In genomic region chr10:89944138-89944537, GRCh38 we compare ENCODE assay signal across 29 cellular contexts.
"Had no signal": no experiment of that assay in that cellular context is flagged by ENCODE, and none has a peak within 500 bp of the region (broad histone marks: within the 10 kb centered on the region; RNA-seq: fewer than 3 reads in every experiment).

No MANE protein-coding gene starts in this region.

- H3K27ac ChIP-seq: coronary artery, foreskin keratinocyte, gastroesophageal sphincter, heart left ventricle, hepatocyte, ovary, psoas muscle, sigmoid colon, skin epidermis, spleen, testis, tibial artery, upper lobe of left lung had no signal

- H3K27ac Mint-ChIP-seq: effector memory CD8-positive, alpha-beta T cell; mesothelial cell of epicardium; naive thymus-derived CD8-positive, alpha-beta T cell; nephron progenitor cell; stimulated activated memory B cell treated with anti-CD40 and anti-IgM and Interleukin-4, amounts not matched to agents 10 μg/mL and 1 μg/mL and 100 μg/mL, for 72 hours had no signal

- DNase-seq: effector memory CD8-positive, alpha-beta T cell; foreskin keratinocyte; heart left ventricle; kidney; mesenchymal stem cell; mucosa of descending colon; naive thymus-derived CD8-positive, alpha-beta T cell; nephron progenitor cell; occipital lobe; ovary; posterior cingulate gyrus; psoas muscle; right cardiac atrium; sigmoid colon; spleen; stimulated activated CD4-positive, alpha-beta T cell treated with anti-CD3 and anti-CD28 coated beads, Interleukin-4, amount 100 ng/mL, for 4 hours; stimulated activated naive CD8-positive, alpha-beta T cell treated with anti-CD3 and anti-CD28 coated beads, Interleukin-15, Interleukin-2, amounts not matched to agents 100 U/mL and 50 U/mL, for 24 hours; substantia nigra; testis; tibial artery; upper lobe of left lung had no signal

- H3K27me3 ChIP-seq: foreskin keratinocyte, gastroesophageal sphincter, heart left ventricle, hepatocyte, ovary, sigmoid colon, spleen, testis, tibial artery, upper lobe of left lung had no signal

- H3K79me2 ChIP-seq: hepatocyte had no signal

- H3K4me1 ChIP-seq: gastroesophageal sphincter, psoas muscle, testis had no signal

- H2AFZ ChIP-seq: hepatocyte had no signal

- H3K36me3 ChIP-seq: gastroesophageal sphincter, heart left ventricle, ovary, sigmoid colon, spleen, tibial artery, upper lobe of left lung had no signal

- H3K4me2 ChIP-seq: hepatocyte had no signal

- H3K4me3 ChIP-seq: coronary artery, gastroesophageal sphincter, heart left ventricle, hepatocyte, lung, mucosa of descending colon, ovary, psoas muscle, sigmoid colon, skin epidermis, spleen, testis, tibial artery, upper lobe of left lung had no signal

- H3K27me3 Mint-ChIP-seq: effector memory CD8-positive, alpha-beta T cell had no signal

- H3K9me3 Mint-ChIP-seq: effector memory CD8-positive, alpha-beta T cell had no signal

- H3K4me1 Mint-ChIP-seq: nephron progenitor cell had no signal

- H3K9me3 ChIP-seq: mucosa of descending colon, ovary, psoas muscle, sigmoid colon, testis, tibial artery, upper lobe of left lung had no signal

- ATAC-seq: effector memory CD8-positive, alpha-beta T cell; foreskin keratinocyte; gastroesophageal sphincter; heart left ventricle; left lobe of liver; mucosa of descending colon; naive thymus-derived CD8-positive, alpha-beta T cell; psoas muscle; stimulated activated memory B cell treated with anti-CD40 and anti-IgM and Interleukin-4, amounts not matched to agents 10 μg/mL and 1 μg/mL and 100 μg/mL, for 72 hours; stimulated activated naive CD8-positive, alpha-beta T cell treated with anti-CD3 and anti-CD28 coated beads, Interleukin-15, Interleukin-2, amounts not matched to agents 100 U/mL and 50 U/mL, for 24 hours had no signal

- H3K4me3 Mint-ChIP-seq: effector memory CD8-positive, alpha-beta T cell; mesothelial cell of epicardium; naive thymus-derived CD8-positive, alpha-beta T cell; nephron progenitor cell; stimulated activated memory B cell treated with anti-CD40 and anti-IgM and Interleukin-4, amounts not matched to agents 10 μg/mL and 1 μg/mL and 100 μg/mL, for 72 hours had no signal
